ENCODE assay signal across 1 cellular context in genomic region chr14:100871234-100872186, GRCh38.
TF ChIP-seq lines count a peak whose summit lies in the region.

No MANE protein-coding gene starts in this region.

TF ChIP-seq in K562, 482 proteins besides CTCF, POLR2A, EP300 and RAD21 (continued from another document and continues in another):
- TF ChIP-seq CHD1 (IDR thresholded peaks at IDR 0.05; ENCODE audit: low read length) (peak; percentile 42), PML (IDR thresholded peaks at IDR 0.05; ENCODE audit: low read length) (0 out of 2 replicates have a peak, but pooled peaks have one; percentile 18), TAF9B (IDR thresholded peaks at IDR 0.05; ENCODE audit: partially characterized antibody) (no peak), SMARCE1 (IDR thresholded peaks at IDR 0.05) (peak; percentile 53; the same call in 1 of the 2 replicates), ZBTB9 (CRISPR knock-in tag; IDR thresholded peaks at IDR 0.05) (0 out of 2 replicates have a peak, but pooled peaks have one; percentile 53), KDM1A (IDR thresholded peaks at IDR 0.05) (peak in 1 of 2 experiments; percentile 59; a peak in 2 of 4 replicates), NR4A1 (CRISPR knock-in tag; IDR thresholded peaks at IDR 0.05) (no peak), NR4A1 (tag; IDR thresholded peaks at IDR 0.05) (no peak), ZNF134 (CRISPR knock-in tag; conservative IDR thresholded peaks at IDR 0.05) (no peak), ZNF324 (CRISPR knock-in tag; IDR thresholded peaks at IDR 0.05) (no peak), WHSC1 (IDR thresholded peaks at IDR 0.05; ENCODE audit: low read length) (no peak), ZNF655 (CRISPR knock-in tag; IDR thresholded peaks at IDR 0.05) (no peak), ZNF551 (CRISPR knock-in tag; IDR thresholded peaks at IDR 0.05) (no peak), RB1 (IDR thresholded peaks at IDR 0.05; ENCODE audit: low read depth) (no peak), ZNF609 (CRISPR knock-in tag; IDR thresholded peaks at IDR 0.05; ENCODE audit: borderline replicate concordance) (no peak), ZNF165 (CRISPR knock-in tag; IDR thresholded peaks at IDR 0.05; ENCODE audit: borderline replicate concordance) (no peak), COPS2 (conservative IDR thresholded peaks at IDR 0.05) (no peak), ZC3H11A (IDR thresholded peaks at IDR 0.05; ENCODE audit: low read depth, low read length) (no peak), ZBTB7A (IDR thresholded peaks at IDR 0.05; ENCODE audit: borderline replicate concordance, control insufficient read depth, low read depth, low read length) (no peak), LCOR (CRISPR knock-in tag; IDR thresholded peaks at IDR 0.05) (0 out of 2 replicates have a peak, but pooled peaks have one; percentile 34), KHSRP (IDR thresholded peaks at IDR 0.05) (no peak), CBFA2T2 (conservative IDR thresholded peaks at IDR 0.05) (peak; percentile 81), L3MBTL2 (IDR thresholded peaks at IDR 0.05) (peak; percentile 74), YY1 (IDR thresholded peaks at IDR 0.05; ENCODE audit: borderline replicate concordance in 1 of 3, control insufficient read depth in 1 of 3, extremely low read depth in 1 of 3, insufficient read depth in 3 of 3, insufficient read length in 1 of 3, insufficient replicate concordance in 2 of 3, low read depth in 1 of 3, low read length in 2 of 3) (no peak), CTCFL (IDR thresholded peaks at IDR 0.05; ENCODE audit: borderline replicate concordance, insufficient read depth, low read depth, low read length, poor library complexity, severe bottlenecking) (no peak), TOE1 (IDR thresholded peaks at IDR 0.05; ENCODE audit: borderline replicate concordance) (peak; percentile 81), TOE1 (CRISPR knock-in tag; IDR thresholded peaks at IDR 0.05; ENCODE audit: borderline replicate concordance, low read depth) (no peak), SLC30A9 (CRISPR knock-in tag; IDR thresholded peaks at IDR 0.05) (no peak), RBM34 (IDR thresholded peaks at IDR 0.05; ENCODE audit: borderline replicate concordance, insufficient read depth, low read length) (no peak), POLR2AphosphoS2 (IDR thresholded peaks at IDR 0.05; ENCODE audit: low read length) (no peak), ZNF785 (CRISPR knock-in tag; IDR thresholded peaks at IDR 0.05) (no peak), FOXA3 (CRISPR knock-in tag; conservative IDR thresholded peaks at IDR 0.05 in 1 of 2, IDR thresholded peaks at IDR 0.05 in 1 of 2) (no peak; a peak in 1 of 4 replicates), ZNF184 (CRISPR knock-in tag; IDR thresholded peaks at IDR 0.05) (no peak), CHD7 (IDR thresholded peaks at IDR 0.05; ENCODE audit: low read depth, low read length) (no peak), CREB3L1 (IDR thresholded peaks at IDR 0.05; ENCODE audit: borderline replicate concordance, low read depth) (peak; percentile 62; the same call in 1 of the 2 replicates)
